Comparison of ENCODE assay signal across 1 cellular context in the genomic region with DNA sequence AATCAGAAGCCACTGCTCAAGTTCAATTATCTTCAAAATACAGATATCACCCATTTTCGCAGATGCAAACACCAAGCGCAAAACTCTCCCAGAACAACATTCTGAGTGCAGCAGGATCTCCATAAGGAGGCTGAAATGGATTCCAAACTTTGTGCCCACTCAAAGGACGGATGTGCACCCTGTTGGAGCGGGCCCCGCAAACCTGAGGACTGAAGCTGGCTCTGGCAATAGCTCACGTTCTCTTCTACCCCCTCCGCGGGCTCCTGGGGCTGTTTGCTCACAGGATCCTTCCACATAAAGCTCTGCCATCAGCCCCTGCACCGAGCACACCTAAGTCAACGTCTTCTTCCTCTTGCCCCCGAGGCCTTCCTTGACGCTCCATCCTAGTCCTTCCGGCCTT.
TF ChIP-seq lines count a peak whose summit lies in the region.

No MANE protein-coding gene starts in this region.

TF ChIP-seq in GM23338, 12 proteins besides CTCF, POLR2A, EP300 and RAD21 (continued from another document):
- TF ChIP-seq, protein P1, sequence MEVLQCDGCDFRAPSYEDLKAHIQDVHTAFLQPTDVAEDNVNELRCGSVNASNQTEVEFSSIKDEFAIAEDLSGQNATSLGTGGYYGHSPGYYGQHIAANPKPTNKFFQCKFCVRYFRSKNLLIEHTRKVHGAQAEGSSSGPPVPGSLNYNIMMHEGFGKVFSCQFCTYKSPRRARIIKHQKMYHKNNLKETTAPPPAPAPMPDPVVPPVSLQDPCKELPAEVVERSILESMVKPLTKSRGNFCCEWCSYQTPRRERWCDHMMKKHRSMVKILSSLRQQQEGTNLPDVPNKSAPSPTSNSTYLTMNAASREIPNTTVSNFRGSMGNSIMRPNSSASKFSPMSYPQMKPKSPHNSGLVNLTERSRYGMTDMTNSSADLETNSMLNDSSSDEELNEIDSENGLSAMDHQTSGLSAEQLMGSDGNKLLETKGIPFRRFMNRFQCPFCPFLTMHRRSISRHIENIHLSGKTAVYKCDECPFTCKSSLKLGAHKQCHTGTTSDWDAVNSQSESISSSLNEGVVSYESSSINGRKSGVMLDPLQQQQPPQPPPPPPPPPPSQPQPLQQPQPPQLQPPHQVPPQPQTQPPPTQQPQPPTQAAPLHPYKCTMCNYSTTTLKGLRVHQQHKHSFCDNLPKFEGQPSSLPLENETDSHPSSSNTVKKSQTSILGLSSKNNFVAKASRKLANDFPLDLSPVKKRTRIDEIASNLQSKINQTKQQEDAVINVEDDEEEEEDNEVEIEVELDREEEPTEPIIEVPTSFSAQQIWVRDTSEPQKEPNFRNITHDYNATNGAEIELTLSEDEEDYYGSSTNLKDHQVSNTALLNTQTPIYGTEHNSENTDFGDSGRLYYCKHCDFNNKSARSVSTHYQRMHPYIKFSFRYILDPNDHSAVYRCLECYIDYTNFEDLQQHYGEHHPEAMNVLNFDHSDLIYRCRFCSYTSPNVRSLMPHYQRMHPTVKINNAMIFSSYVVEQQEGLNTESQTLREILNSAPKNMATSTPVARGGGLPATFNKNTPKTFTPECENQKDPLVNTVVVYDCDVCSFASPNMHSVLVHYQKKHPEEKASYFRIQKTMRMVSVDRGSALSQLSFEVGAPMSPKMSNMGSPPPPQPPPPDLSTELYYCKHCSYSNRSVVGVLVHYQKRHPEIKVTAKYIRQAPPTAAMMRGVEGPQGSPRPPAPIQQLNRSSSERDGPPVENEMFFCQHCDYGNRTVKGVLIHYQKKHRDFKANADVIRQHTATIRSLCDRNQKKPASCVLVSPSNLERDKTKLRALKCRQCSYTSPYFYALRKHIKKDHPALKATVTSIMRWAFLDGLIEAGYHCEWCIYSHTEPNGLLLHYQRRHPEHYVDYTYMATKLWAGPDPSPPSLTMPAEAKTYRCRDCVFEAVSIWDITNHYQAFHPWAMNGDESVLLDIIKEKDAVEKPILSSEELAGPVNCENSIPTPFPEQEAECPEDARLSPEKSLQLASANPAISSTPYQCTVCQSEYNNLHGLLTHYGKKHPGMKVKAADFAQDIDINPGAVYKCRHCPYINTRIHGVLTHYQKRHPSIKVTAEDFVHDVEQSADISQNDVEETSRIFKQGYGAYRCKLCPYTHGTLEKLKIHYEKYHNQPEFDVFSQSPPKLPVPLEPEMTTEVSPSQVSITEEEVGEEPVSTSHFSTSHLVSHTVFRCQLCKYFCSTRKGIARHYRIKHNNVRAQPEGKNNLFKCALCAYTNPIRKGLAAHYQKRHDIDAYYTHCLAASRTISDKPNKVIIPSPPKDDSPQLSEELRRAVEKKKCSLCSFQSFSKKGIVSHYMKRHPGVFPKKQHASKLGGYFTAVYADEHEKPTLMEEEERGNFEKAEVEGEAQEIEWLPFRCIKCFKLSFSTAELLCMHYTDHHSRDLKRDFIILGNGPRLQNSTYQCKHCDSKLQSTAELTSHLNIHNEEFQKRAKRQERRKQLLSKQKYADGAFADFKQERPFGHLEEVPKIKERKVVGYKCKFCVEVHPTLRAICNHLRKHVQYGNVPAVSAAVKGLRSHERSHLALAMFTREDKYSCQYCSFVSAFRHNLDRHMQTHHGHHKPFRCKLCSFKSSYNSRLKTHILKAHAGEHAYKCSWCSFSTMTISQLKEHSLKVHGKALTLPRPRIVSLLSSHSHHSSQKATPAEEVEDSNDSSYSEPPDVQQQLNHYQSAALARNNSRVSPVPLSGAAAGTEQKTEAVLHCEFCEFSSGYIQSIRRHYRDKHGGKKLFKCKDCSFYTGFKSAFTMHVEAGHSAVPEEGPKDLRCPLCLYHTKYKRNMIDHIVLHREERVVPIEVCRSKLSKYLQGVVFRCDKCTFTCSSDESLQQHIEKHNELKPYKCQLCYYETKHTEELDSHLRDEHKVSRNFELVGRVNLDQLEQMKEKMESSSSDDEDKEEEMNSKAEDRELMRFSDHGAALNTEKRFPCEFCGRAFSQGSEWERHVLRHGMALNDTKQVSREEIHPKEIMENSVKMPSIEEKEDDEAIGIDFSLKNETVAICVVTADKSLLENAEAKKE (CRISPR knock-in tag; IDR thresholded peaks at IDR 0.05), result no peak
- TF ChIP-seq NANOG (IDR thresholded peaks at IDR 0.05; ENCODE audit: borderline replicate concordance), result no peak
- no peak for TF ChIP-seq POLR2AphosphoS5 (IDR thresholded peaks at IDR 0.05; ENCODE audit: low read depth)
- TF ChIP-seq, protein P2, sequence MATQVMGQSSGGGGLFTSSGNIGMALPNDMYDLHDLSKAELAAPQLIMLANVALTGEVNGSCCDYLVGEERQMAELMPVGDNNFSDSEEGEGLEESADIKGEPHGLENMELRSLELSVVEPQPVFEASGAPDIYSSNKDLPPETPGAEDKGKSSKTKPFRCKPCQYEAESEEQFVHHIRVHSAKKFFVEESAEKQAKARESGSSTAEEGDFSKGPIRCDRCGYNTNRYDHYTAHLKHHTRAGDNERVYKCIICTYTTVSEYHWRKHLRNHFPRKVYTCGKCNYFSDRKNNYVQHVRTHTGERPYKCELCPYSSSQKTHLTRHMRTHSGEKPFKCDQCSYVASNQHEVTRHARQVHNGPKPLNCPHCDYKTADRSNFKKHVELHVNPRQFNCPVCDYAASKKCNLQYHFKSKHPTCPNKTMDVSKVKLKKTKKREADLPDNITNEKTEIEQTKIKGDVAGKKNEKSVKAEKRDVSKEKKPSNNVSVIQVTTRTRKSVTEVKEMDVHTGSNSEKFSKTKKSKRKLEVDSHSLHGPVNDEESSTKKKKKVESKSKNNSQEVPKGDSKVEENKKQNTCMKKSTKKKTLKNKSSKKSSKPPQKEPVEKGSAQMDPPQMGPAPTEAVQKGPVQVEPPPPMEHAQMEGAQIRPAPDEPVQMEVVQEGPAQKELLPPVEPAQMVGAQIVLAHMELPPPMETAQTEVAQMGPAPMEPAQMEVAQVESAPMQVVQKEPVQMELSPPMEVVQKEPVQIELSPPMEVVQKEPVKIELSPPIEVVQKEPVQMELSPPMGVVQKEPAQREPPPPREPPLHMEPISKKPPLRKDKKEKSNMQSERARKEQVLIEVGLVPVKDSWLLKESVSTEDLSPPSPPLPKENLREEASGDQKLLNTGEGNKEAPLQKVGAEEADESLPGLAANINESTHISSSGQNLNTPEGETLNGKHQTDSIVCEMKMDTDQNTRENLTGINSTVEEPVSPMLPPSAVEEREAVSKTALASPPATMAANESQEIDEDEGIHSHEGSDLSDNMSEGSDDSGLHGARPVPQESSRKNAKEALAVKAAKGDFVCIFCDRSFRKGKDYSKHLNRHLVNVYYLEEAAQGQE (IDR thresholded peaks at IDR 0.05; ENCODE audit: unreplicated experiment), result no peak
- no peak for TF ChIP-seq STAT1 (IDR thresholded peaks at IDR 0.05; ENCODE audit: unreplicated experiment)
- TF ChIP-seq ZNF114 (CRISPR knock-in tag; IDR thresholded peaks at IDR 0.05), result no peak
